In the genomic region with DNA sequence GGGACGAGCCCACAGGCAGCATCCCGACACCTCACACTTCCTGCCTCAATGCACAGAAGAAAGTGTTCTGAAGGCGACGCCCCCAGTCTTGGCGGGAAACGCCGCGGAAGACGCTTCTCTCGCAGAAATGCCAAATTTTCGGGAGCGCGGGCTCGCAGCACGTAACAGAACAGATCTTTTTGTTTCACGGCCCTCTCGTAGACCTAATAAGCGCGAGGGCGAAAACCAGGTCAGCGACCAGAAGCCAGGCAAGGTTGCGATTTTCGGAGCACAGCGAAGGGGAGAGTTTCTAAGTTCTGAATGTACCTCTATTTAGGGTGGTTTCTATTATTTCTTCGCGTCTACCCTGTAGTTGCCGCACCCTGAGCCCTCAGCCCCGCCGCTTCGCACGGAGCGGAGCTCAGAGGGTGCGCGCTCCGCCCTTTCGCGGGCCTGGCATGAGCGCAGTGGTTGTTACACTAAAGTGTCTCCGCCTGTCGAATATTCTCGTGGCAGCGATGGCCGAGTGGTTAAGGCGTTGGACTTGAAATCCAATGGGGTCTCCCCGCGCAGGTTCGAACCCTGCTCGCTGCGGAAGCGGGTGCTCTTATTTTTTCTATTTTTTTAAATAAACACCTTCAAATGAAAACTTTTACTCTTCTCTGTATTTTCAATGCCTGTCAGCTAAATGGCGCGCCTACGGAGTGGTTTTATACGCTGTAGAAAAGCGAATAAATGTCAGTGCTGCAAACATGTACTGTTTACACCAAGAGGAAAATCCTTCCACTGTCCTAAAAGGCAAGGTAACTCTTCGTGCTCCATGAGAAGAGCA, we compare ENCODE assay signal across 8 cellular contexts.
DNase-seq lines count a peak whose midpoint lies in the region; ATAC-seq and TF ChIP-seq lines count a peak whose summit lies in the region.

No MANE protein-coding gene starts in this region.

- peak overlapping the region; percentile 41 to 77 (median 61) for H3K4me3 ChIP-seq in spleen

- H3K4me1 ChIP-seq in spleen: peaks cover 0 to 25% (median 12%) of the 10 kb centered on the region in 6 donors

- intact Hi-C loops in spleen (cut with DNase I; ENCODE audit: low total_unique reads): no loop called here

- peak overlapping the region; percentile 81 to 98 (median 94) for H3K27ac ChIP-seq in spleen

- no peak for TF ChIP-seq CTCF in spleen (IDR thresholded peaks at IDR 0.05 in 8 of 11, conservative IDR thresholded peaks at IDR 0.05 in 3 of 11)

- TF ChIP-seq POLR2A in GM18951 (IDR thresholded peaks at IDR 0.05; ENCODE audit: extremely low read depth, insufficient read depth, insufficient read length) (peak; percentile 26), spleen (IDR thresholded peaks at IDR 0.05) (no peak)

- no peaks in the 10 kb centered on the region for H3K27me3 ChIP-seq in spleen (replicated peaks in 1 of 7)

- in situ Hi-C loops in ACHN (cut with HindIII; ENCODE audit: low pct_ligation_motif_present, low pct_unique_long_range_greater_than_20kb, low sequenced_read_pairs): no loop called here
- in situ Hi-C loops in GM18951 (cut with MboI; ENCODE audit: low sequenced_read_pairs, unreplicated experiment): no loop called here

- no peaks in the 10 kb centered on the region for H3K9me3 ChIP-seq in spleen

- DNase-seq in ACHN: peak; percentile 93
- peak; percentile 79 for DNase-seq in NCI-H226
- DNase-seq in activated CD4-positive, CD25-positive, alpha-beta regulatory T cell (lab: John Stamatoyannopoulos, UW): peak; percentile 84 to 97 (median 90)
- peak; percentile 96 for DNase-seq in central memory CD4-positive, alpha-beta T cell
- DNase-seq in iris pigment epithelial cell (ENCODE audit: low read depth): peak; percentile 85
- DNase-seq in spleen: peak; percentile 96

- 0 to 1% (median 0%) methylated on average over 55 to 56 of the region's 56 CpGs for WGBS in spleen, 5 donors

- H3K36me3 ChIP-seq in spleen: no peaks in the 10 kb centered on the region

- peak; percentile 88 for ATAC-seq in HG03196 (IDR thresholded peaks at IDR 0.05; ENCODE audit: unreplicated experiment)

Comparison
In these comparisons a context has a peak if more than half of its experiments do, and no peak if none do; other contexts are left out.
1. Peak in every context shown above with its lines: DNase-seq, ATAC-seq, H3K4me3 ChIP-seq and H3K27ac ChIP-seq.